Comparison of ENCODE assay signal across 8 cellular contexts in genomic region chr6:165308926-165309731, GRCh38. TPM values are rescaled to one million over a fixed set of nuclear protein-coding genes. Genes with fewer than 3 reads are reported as not detected.
DNase-seq lines count a peak whose midpoint lies in the region; ATAC-seq and TF ChIP-seq lines count a peak whose summit lies in the region.

C6orf118 (minus strand) TSS chr6:165309605; CDS start chr6:165309586, 19 bp downstream.

- TF ChIP-seq CTCF in chondrocyte (IDR thresholded peaks at IDR 0.05), result no peak

- H3K27ac Mint-ChIP-seq in chondrocyte (ENCODE audit: unreplicated experiment), result peak within 1 kb of the TSS; percentile 88
- H3K27ac Mint-ChIP-seq in stimulated activated naive CD8-positive, alpha-beta T cell treated with anti-CD3 and anti-CD28 coated beads, Interleukin-15, amount 100 ng/mL, for 72 hours, result no peak within 1 kb of the TSS

- ATAC-seq in left lobe of liver, result peak; percentile 25
- ATAC-seq in stimulated activated naive CD8-positive, alpha-beta T cell treated with anti-CD3 and anti-CD28 coated beads, Interleukin-15, amount 100 ng/mL, for 72 hours, result peak; percentile 33
- no peak for ATAC-seq in GM21367 (IDR thresholded peaks at IDR 0.05; ENCODE audit: unreplicated experiment)

- peaks cover 3% of the 10 kb centered on the region for H3K27me3 Mint-ChIP-seq in chondrocyte (ENCODE audit: low read depth)
- peaks cover 21% of the 10 kb centered on the region for H3K27me3 Mint-ChIP-seq in stimulated activated naive CD8-positive, alpha-beta T cell treated with anti-CD3 and anti-CD28 coated beads, Interleukin-15, amount 100 ng/mL, for 72 hours

- H3K4me1 Mint-ChIP-seq in chondrocyte (ENCODE audit: low read depth), result peaks cover 8% of the 10 kb centered on the region
- H3K4me1 Mint-ChIP-seq in stimulated activated naive CD8-positive, alpha-beta T cell treated with anti-CD3 and anti-CD28 coated beads, Interleukin-15, amount 100 ng/mL, for 72 hours, result peaks cover 15% of the 10 kb centered on the region

- peak within 1 kb of the TSS; percentile 95 for H3K4me3 Mint-ChIP-seq in chondrocyte (ENCODE audit: unreplicated experiment)
- peak within 1 kb of the TSS; percentile 65 to 67 for H3K4me3 Mint-ChIP-seq in stimulated activated naive CD8-positive, alpha-beta T cell treated with anti-CD3 and anti-CD28 coated beads, Interleukin-15, amount 100 ng/mL, for 72 hours

- H3K36me3 Mint-ChIP-seq in chondrocyte (ENCODE audit: low read depth), result no peaks in the 10 kb centered on the region

- no peaks in the 10 kb centered on the region for H3K9me3 Mint-ChIP-seq in chondrocyte (ENCODE audit: low read depth)
- H3K9me3 Mint-ChIP-seq in stimulated activated naive CD8-positive, alpha-beta T cell treated with anti-CD3 and anti-CD28 coated beads, Interleukin-15, amount 100 ng/mL, for 72 hours, result no peaks in the 10 kb centered on the region

- DNase-seq in Daoy (ENCODE audit: low read depth), result peak; percentile 79
- peak; percentile 71 for DNase-seq in NCI-H510A treated with DMSO at 0.1 percent for 48 hours (lab: John Stamatoyannopoulos, UW)
- peak; percentile 84 for DNase-seq in chondrocyte (ENCODE audit: low spot score)
- DNase-seq in left lobe of liver (ENCODE audit: low spot score), result no peak
- no peak for DNase-seq in stimulated activated naive CD8-positive, alpha-beta T cell treated with anti-CD3 and anti-CD28 coated beads, Interleukin-15, amount 100 ng/mL, for 72 hours
- no peak for DNase-seq in stimulated activated CD4-positive, alpha-beta T cell treated with anti-CD3 and anti-CD28 coated beads, Interleukin-12 subunit alpha, Interleukin-12 subunit beta, amount 100 ng/mL, for 4 hours
- no peak for DNase-seq in GOT3 (lab: John Stamatoyannopoulos, UW)

RNA-seq across cellular contexts. Expression of gene C6orf118, which starts in this region (rescaled TPM):
- total RNA-seq in Daoy (2014; rRNA removed; shearing (Covaris generic)), result 0.51 TPM in 1 of 2 replicates, not detected in the other
- total RNA-seq in chondrocyte, result not detected in 3 replicates
- total RNA-seq in left lobe of liver, result not detected

Comparison
In these comparisons a context has a peak if more than half of its experiments do, and no peak if none do; other contexts are left out.
1. Peak in DNase-seq in Daoy; RNA of the gene not detected or under 1 TPM.
2. Peak in DNase-seq in chondrocyte; RNA of the gene not detected or under 1 TPM.
3. Peak in ATAC-seq in left lobe of liver; RNA of the gene not detected or under 1 TPM.